ENCODE assay signal across 8 cellular contexts in the genomic region with DNA sequence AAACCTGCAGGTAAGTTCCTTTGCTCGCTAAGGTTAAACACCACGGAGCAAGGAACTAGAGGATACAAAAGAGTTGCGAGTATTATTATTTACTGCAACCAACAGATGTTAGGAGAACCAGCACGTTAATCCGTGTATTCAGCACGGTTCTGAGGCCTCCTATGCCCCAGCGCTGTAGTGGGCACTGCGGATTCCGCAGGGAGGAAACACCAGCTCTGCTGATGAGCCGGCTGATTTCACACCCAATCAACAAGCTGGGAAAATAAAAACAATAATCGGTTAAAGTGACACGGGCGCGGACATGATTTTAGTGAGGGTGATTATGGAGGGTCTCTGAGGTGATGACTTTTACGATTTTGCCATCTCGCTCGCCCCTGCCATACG. TPM values are rescaled to one million over a fixed set of nuclear protein-coding genes. Genes with fewer than 3 reads are reported as not detected.
DNase-seq lines count a peak whose midpoint lies in the region; ATAC-seq and TF ChIP-seq lines count a peak whose summit lies in the region.

No MANE protein-coding gene starts in this region.

- POLR2A ChIA-PET in CD8-positive, alpha-beta memory T cell (lab: Charles Lee) = no interaction called here

- no peak for TF ChIP-seq CTCF in neutrophil (IDR thresholded peaks at IDR 0.05)

- no peak for ATAC-seq in GM21825 (IDR thresholded peaks at IDR 0.05; ENCODE audit: unreplicated experiment)

- DNase-seq in CD8-positive, alpha-beta memory T cell = no peak
- peak; percentile 41 for DNase-seq in MG63
- DNase-seq in epithelial cell of prostate (ENCODE audit: low read depth, low spot score) = no peak
- no peak for DNase-seq in hippocampal formation (lab: John Stamatoyannopoulos, UW)
- no peak for DNase-seq in NCI-H1417 (lab: John Stamatoyannopoulos, UW)
- no peak for DNase-seq in dedifferentiated amniotic fluid mesenchymal stem cell (ENCODE audit: extremely low spot score)

- H3K4me3 ChIP-seq in CD8-positive, alpha-beta memory T cell (ENCODE audit: low read length) = peak overlapping the region; percentile 25
- H3K4me3 ChIP-seq in MG63 = peak overlapping the region; percentile 68
- peak overlapping the region; percentile 54 to 63 for H3K4me3 ChIP-seq in neutrophil (ENCODE audit: low read depth in 1 of 2, low read length in 1 of 2)

- H3K27ac Mint-ChIP-seq in CD8-positive, alpha-beta memory T cell = no peak overlapping the region

- no peaks in the 10 kb centered on the region for H3K4me1 ChIP-seq in CD8-positive, alpha-beta memory T cell (ENCODE audit: insufficient read depth, low read length)
- peaks cover 10 to 12% of the 10 kb centered on the region in 2 experiments for H3K4me1 ChIP-seq in neutrophil (ENCODE audit: control insufficient read depth in 1 of 2, insufficient read depth in 1 of 2, low read depth in 1 of 2, low read length in 1 of 2)

- peak overlapping the region; percentile 58 to 77 (median 70) for H3K4me3 Mint-ChIP-seq in CD8-positive, alpha-beta memory T cell

- peaks cover 7 to 16% of the 10 kb centered on the region in 2 donors for H3K27me3 Mint-ChIP-seq in CD8-positive, alpha-beta memory T cell

- H3K36me3 Mint-ChIP-seq in CD8-positive, alpha-beta memory T cell = no peaks in the 10 kb centered on the region

- H3K9me3 Mint-ChIP-seq in CD8-positive, alpha-beta memory T cell = peaks cover 0 to 5% (median 0%) of the 10 kb centered on the region in 5 donors

- peaks cover 8 to 20% (median 11%) of the 10 kb centered on the region in 3 donors for H3K4me1 Mint-ChIP-seq in CD8-positive, alpha-beta memory T cell

- CTCF ChIA-PET in CD8-positive, alpha-beta memory T cell (lab: Charles Lee) = no interaction called here

- no peaks in the 10 kb centered on the region for H3K36me3 ChIP-seq in CD8-positive, alpha-beta memory T cell (ENCODE audit: insufficient read depth, low read length)
- H3K36me3 ChIP-seq in MG63 (no peaks in the 10 kb centered on the region), neutrophil (no peaks in the 10 kb centered on the region)

- peak overlapping the region; percentile 71 for H3K27ac ChIP-seq in CD8-positive, alpha-beta memory T cell (ENCODE audit: low read depth, low read length)
- H3K27ac ChIP-seq in epithelial cell of prostate (peak overlapping the region; percentile 50), neutrophil (no peak overlapping the region)

- no peaks in the 10 kb centered on the region for H3K27me3 ChIP-seq in CD8-positive, alpha-beta memory T cell (ENCODE audit: insufficient read depth, low read length, poor library complexity, severe bottlenecking)
- H3K27me3 ChIP-seq in MG63 = no peaks in the 10 kb centered on the region
- peaks cover 8% of the 10 kb centered on the region for H3K27me3 ChIP-seq in neutrophil

- no peaks in the 10 kb centered on the region for H3K9me3 ChIP-seq in CD8-positive, alpha-beta memory T cell (ENCODE audit: low read length)
- H3K9me3 ChIP-seq in MG63 = no peaks in the 10 kb centered on the region
- H3K9me3 ChIP-seq in neutrophil = no peaks in the 10 kb centered on the region

RNA-seq across cellular contexts. Expression of a gene that starts 0.7 kb away (rescaled TPM):
- total RNA-seq in CD8-positive, alpha-beta memory T cell = 1 to 10 TPM in 1 of 2 experiments, under 1 TPM in 1; 0.92 to 1.2 TPM
- polyA plus RNA-seq in CD8-positive, alpha-beta memory T cell = 1.6 TPM
- 3.8 and 18.4 TPM in 2 replicates for total RNA-seq in MG63 (2014; rRNA removed; shearing (Covaris generic); ENCODE audit: low replicate concordance)

RNA-seq across cellular contexts. Expression of a gene that starts 37.0 kb away (rescaled TPM):
- total RNA-seq in CD8-positive, alpha-beta memory T cell = not detected
- not detected for polyA plus RNA-seq in CD8-positive, alpha-beta memory T cell
- not detected in 2 replicates for total RNA-seq in MG63 (2014; rRNA removed; shearing (Covaris generic); ENCODE audit: low replicate concordance)
